ENCODE assay signal across 10 cellular contexts in the genomic region with DNA sequence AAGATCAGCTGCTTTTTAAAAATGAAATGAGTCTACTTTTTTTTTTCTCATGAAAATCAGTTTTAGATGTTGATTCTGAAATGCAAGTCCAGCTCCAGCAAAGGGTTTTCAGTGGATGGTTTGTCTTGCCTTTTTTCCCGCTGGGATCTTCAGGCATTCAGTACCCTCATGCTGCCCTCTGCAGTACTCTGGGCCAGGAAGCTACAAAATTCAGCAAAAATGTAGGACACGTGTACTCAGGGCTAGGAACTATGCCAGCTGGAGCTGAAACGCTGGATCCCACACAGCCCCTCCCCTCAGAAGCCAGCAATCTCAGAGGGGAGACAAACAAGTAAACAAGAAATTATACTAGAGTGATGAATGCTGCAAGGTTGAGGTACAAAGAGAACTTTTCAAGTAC.
DNase-seq lines count a peak whose midpoint lies in the region; ATAC-seq and TF ChIP-seq lines count a peak whose summit lies in the region.
"Had no signal": no experiment of that assay in that cellular context is flagged by ENCODE, and none has a peak within 500 bp of the region (broad histone marks: within the 10 kb centered on the region; RNA-seq: fewer than 3 reads in every experiment).

No MANE protein-coding gene starts in this region.

- no peaks in the 10 kb centered on the region for H3K36me3 Mint-ChIP-seq in activated CD8-positive, alpha-beta T cell treated with anti-CD3 and anti-CD28 coated beads for 36 hours (ENCODE audit: low read depth)
- no peaks in the 10 kb centered on the region for H3K36me3 Mint-ChIP-seq in T-cell

- H3K4me1 ChIP-seq in RWPE2 (ENCODE audit: insufficient read depth, poor library complexity, severe bottlenecking): no peaks in the 10 kb centered on the region

- H3K4me3 ChIP-seq in RWPE2 (ENCODE audit: severe bottlenecking): no peak overlapping the region
- H3K4me3 ChIP-seq in foreskin fibroblast (ENCODE audit: low read depth in 1 of 2, low read length in 2 of 2): no peak overlapping the region

- no peak overlapping the region for H3K4me3 Mint-ChIP-seq in activated CD8-positive, alpha-beta T cell treated with anti-CD3 and anti-CD28 coated beads for 36 hours
- H3K4me3 Mint-ChIP-seq in T-cell: no peak overlapping the region

- H3K9me3 ChIP-seq in RWPE2 (ENCODE audit: severe bottlenecking): no peaks in the 10 kb centered on the region

- H3K27me3 Mint-ChIP-seq in activated CD8-positive, alpha-beta T cell treated with anti-CD3 and anti-CD28 coated beads for 36 hours: peaks cover 9% of the 10 kb centered on the region
- peaks cover 13 to 19% of the 10 kb centered on the region in 2 donors for H3K27me3 Mint-ChIP-seq in T-cell

- DNase-seq in DMS 273 (lab: John Stamatoyannopoulos, UW; ENCODE audit: unreplicated experiment) (peak; percentile 27), DMS 273 treated with DMSO at 0.1 percent for 48 hours (lab: John Stamatoyannopoulos, UW) (no peak), RWPE2 (ENCODE audit: low spot score) (no peak), foreskin fibroblast (peak; percentile 28 to 69), sciatic nerve (ENCODE audit: low spot score) (no peak), 8988T (no peak), T-cell (no peak)
- DNase-seq in activated CD8-positive, alpha-beta T cell treated with anti-CD3 and anti-CD28 coated beads for 36 hours: no peak
- DNase-seq: DND-41 had no signal

- no peak overlapping the region for H3K27ac Mint-ChIP-seq in activated CD8-positive, alpha-beta T cell treated with anti-CD3 and anti-CD28 coated beads for 36 hours
- no peak overlapping the region for H3K27ac Mint-ChIP-seq in T-cell

- H3K36me3 ChIP-seq in RWPE2 (ENCODE audit: low read depth): no peaks in the 10 kb centered on the region

- H3K4me1 Mint-ChIP-seq in activated CD8-positive, alpha-beta T cell treated with anti-CD3 and anti-CD28 coated beads for 36 hours (ENCODE audit: low read depth): no peaks in the 10 kb centered on the region
- no peaks in the 10 kb centered on the region for H3K4me1 Mint-ChIP-seq in T-cell

- CTCF ChIA-PET in activated CD8-positive, alpha-beta T cell treated with anti-CD3 and anti-CD28 coated beads for 36 hours (lab: Charles Lee): interaction anchor here (1.2 kb wide), 1 partner anchor 71 kb away, joined by 5 read pairs; no protein-coding TSS in a partner anchor
- CTCF ChIA-PET in T-cell (lab: Charles Lee): no interaction called here

- intact Hi-C loops in sciatic nerve (cut with DNase I): no loop called here
- intact Hi-C loops in activated CD8-positive, alpha-beta T cell treated with anti-CD3 and anti-CD28 coated beads for 36 hours (cut with micrococcal nuclease): no loop called here

- TF ChIP-seq CTCF in RWPE2 (IDR thresholded peaks at IDR 0.05; ENCODE audit: poor library complexity, severe bottlenecking): peak; percentile 32
- TF ChIP-seq CTCF in foreskin fibroblast (IDR thresholded peaks at IDR 0.05; ENCODE audit: low read depth, low read length): peak; percentile 27
- no peak for TF ChIP-seq CTCF in activated CD8-positive, alpha-beta T cell treated with anti-CD3 and anti-CD28 coated beads for 36 hours (IDR thresholded peaks at IDR 0.05)

- H3K9me3 Mint-ChIP-seq in activated CD8-positive, alpha-beta T cell treated with anti-CD3 and anti-CD28 coated beads for 36 hours: peaks cover 3% of the 10 kb centered on the region
- no peaks in the 10 kb centered on the region for H3K9me3 Mint-ChIP-seq in T-cell

- ATAC-seq in RWPE2 (ENCODE audit: low read depth) (peak; percentile 61; the same call in 2 of the 3 replicates), sciatic nerve (peak; percentile 74), T-cell (replicated peaks in 1 of 4) (no peak)
- no peak for ATAC-seq in activated CD8-positive, alpha-beta T cell treated with anti-CD3 and anti-CD28 coated beads for 36 hours

- H3K27me3 ChIP-seq in RWPE2 (ENCODE audit: insufficient read depth, poor library complexity, severe bottlenecking): no peaks in the 10 kb centered on the region

- H3K27ac ChIP-seq in RWPE2 (ENCODE audit: poor library complexity, severe bottlenecking): no peak overlapping the region
- H3K27ac ChIP-seq: 22Rv1 had no signal

- POLR2A ChIA-PET in activated CD8-positive, alpha-beta T cell treated with anti-CD3 and anti-CD28 coated beads for 36 hours (lab: Charles Lee): no interaction called here
- POLR2A ChIA-PET in T-cell (lab: Charles Lee): no interaction called here

Comparison
In these comparisons a context has a peak if more than half of its experiments do, and no peak if none do; other contexts are left out.
1. DNase-seq: peak in DMS 273 (single experiment) and foreskin fibroblast (2 of 2); none in DMS 273 treated with DMSO at 0.1 percent for 48 hours (single experiment), RWPE2 (single experiment), sciatic nerve (single experiment), 8988T (single experiment), activated CD8-positive, alpha-beta T cell treated with anti-CD3 and anti-CD28 coated beads for 36 hours (single experiment) and T-cell (0 of 34).
2. ATAC-seq: peak in RWPE2 (single experiment) and sciatic nerve (single experiment); none in activated CD8-positive, alpha-beta T cell treated with anti-CD3 and anti-CD28 coated beads for 36 hours (single experiment) and T-cell (0 of 4).